Comparison of ENCODE assay signal across 18 cellular contexts in the genomic region with DNA sequence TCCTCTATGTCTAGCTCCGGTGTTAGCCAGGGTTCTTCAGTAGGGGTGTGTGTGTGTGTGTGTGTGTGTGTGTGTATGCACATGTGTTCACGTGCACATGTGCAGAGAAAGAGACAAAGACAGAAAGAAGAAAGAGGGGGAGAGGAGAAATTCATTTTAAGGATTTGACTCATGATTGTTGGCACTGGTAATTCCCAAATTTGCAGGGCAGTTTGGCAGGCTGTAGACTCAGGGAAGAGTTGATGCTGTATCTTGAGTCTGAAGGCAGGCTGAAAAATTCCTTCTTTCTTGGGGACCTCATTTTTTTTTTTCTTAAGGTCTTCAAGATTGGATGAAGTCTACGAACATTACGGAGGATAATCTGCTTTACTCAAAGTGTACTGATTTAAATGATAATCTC.
DNase-seq lines count a peak whose midpoint lies in the region; ATAC-seq, FAIRE-seq and TF ChIP-seq lines count a peak whose summit lies in the region.
"Had no signal": no experiment of that assay in that cellular context is flagged by ENCODE, and none has a peak within 500 bp of the region (broad histone marks: within the 10 kb centered on the region; RNA-seq: fewer than 3 reads in every experiment).

No MANE protein-coding gene starts in this region.

- no peak overlapping the region for H3K4me2 ChIP-seq in HepG2 (ENCODE audit: low read depth, low read length)
- H3K4me2 ChIP-seq: BLaER1 treated with 17β-estradiol and CSF1 and Interleukin-3, amounts not matched to agents 10 nM and 100 nM had no signal

- H3K4me1 ChIP-seq in HepG2 (ENCODE audit: insufficient read depth, low read length) = no peaks in the 10 kb centered on the region
- H3K4me1 ChIP-seq in right lobe of liver = no peaks in the 10 kb centered on the region
- H3K4me1 ChIP-seq in kidney (ENCODE audit: control insufficient read depth in 1 of 2, insufficient read depth in 1 of 2, low read depth in 1 of 2, low read length in 2 of 2) = no peaks in the 10 kb centered on the region
- H3K4me1 ChIP-seq: HAP-1 had no signal

- CTCF ChIA-PET in HepG2 (lab: Yijun Ruan, JAX; ENCODE audit: low intra/inter-chr PET ratio, low total read pairs) = no interaction called here

- in situ Hi-C loops in HepG2 (cut with HindIII; ENCODE audit: extremely low pct_ligation_motif_present, low pct_unique_long_range_greater_than_20kb) = no loop called here

- TF ChIP-seq EP300 in HepG2 (IDR thresholded peaks at IDR 0.05; ENCODE audit: low read depth in 2 of 2, low read length in 2 of 2) = no peak
- TF ChIP-seq EP300 in HepG2 (CRISPR knock-in tag; IDR thresholded peaks at IDR 0.05; ENCODE audit: borderline replicate concordance) = no peak

- intact Hi-C loops in HepG2 (cut with micrococcal nuclease; ENCODE audit: unreplicated experiment) = no loop called here
- intact Hi-C loops in right lobe of liver (cut with DNase I) = no loop called here
- intact Hi-C loops in kidney (cut with DNase I) = no loop called here

- H3K36me3 ChIP-seq in HepG2 (replicated peaks in 1 of 2; ENCODE audit: control insufficient read depth in 1 of 2, insufficient read depth in 2 of 2, low read length in 2 of 2) (no peaks in the 10 kb centered on the region), right lobe of liver (no peaks in the 10 kb centered on the region), kidney (ENCODE audit: control insufficient read depth in 1 of 2, insufficient read depth in 2 of 2, low read length in 2 of 2) (no peaks in the 10 kb centered on the region)
- H3K36me3 ChIP-seq: BLaER1 treated with 17β-estradiol and CSF1 and Interleukin-3, amounts not matched to agents 10 nM and 100 nM; HAP-1 had no signal

- H3K9ac ChIP-seq in HepG2 (ENCODE audit: insufficient read depth, low read depth, low read length) = no peak overlapping the region
- H3K9ac ChIP-seq in kidney (ENCODE audit: low read length in 2 of 2) = no peak overlapping the region
- H3K9ac ChIP-seq: BLaER1 treated with 17β-estradiol and CSF1 and Interleukin-3, amounts not matched to agents 10 nM and 100 nM had no signal

- TF ChIP-seq RAD21 in HepG2 (CRISPR knock-in tag; IDR thresholded peaks at IDR 0.05) = no peak

- H3K27ac ChIP-seq in HepG2 (ENCODE audit: extremely low read length, insufficient read depth, low read length) = no peak overlapping the region
- no peak overlapping the region for H3K27ac ChIP-seq in right lobe of liver
- no peak overlapping the region for H3K27ac ChIP-seq in kidney (ENCODE audit: low read depth in 2 of 2, low read length in 2 of 2)
- H3K27ac ChIP-seq: 22Rv1; BLaER1 treated with 17β-estradiol and CSF1 and Interleukin-3, amounts not matched to agents 10 nM and 100 nM; HL-60 had no signal

- ATAC-seq in HepG2 (no peak), right lobe of liver (no peak), omental fat pad (ENCODE audit: low FRiP score) (peak; percentile 30), HG03108 (IDR thresholded peaks at IDR 0.05; ENCODE audit: unreplicated experiment) (no peak)
- ATAC-seq: K562 had no signal

- no peak overlapping the region for H3K4me3 ChIP-seq in HepG2 (replicated peaks in 1 of 3; ENCODE audit: insufficient read depth in 1 of 3, low read depth in 2 of 3, low read length in 3 of 3)
- no peak overlapping the region for H3K4me3 ChIP-seq in right lobe of liver
- no peak overlapping the region for H3K4me3 ChIP-seq in kidney (ENCODE audit: low read length in 2 of 2)
- H3K4me3 ChIP-seq: BLaER1 treated with 17β-estradiol and CSF1 and Interleukin-3, amounts not matched to agents 10 nM and 100 nM; HAP-1; K562 had no signal

- H3K27me3 ChIP-seq in HepG2 (ENCODE audit: control insufficient read depth in 1 of 2, insufficient read depth in 2 of 2, low read length in 2 of 2) (peaks cover 0 to 8% of the 10 kb centered on the region in 2 experiments; a peak in 1 of 5 replicates), right lobe of liver (no peaks in the 10 kb centered on the region)
- H3K27me3 ChIP-seq: BLaER1 treated with 17β-estradiol and CSF1 and Interleukin-3, amounts not matched to agents 10 nM and 100 nM had no signal

- WGBS in HepG2 (ENCODE audit: low lambda C conversion rate) = 26% methylated on average over 4 of the region's 4 CpGs
- 56% methylated on average over 4 of the region's 4 CpGs for WGBS in right lobe of liver (ENCODE audit: insufficient coverage, low coverage, low lambda C conversion rate, missing lambda C conversion rate)

- FAIRE-seq in HepG2 (lab: Jason Lieb, UNC) = no peak
- FAIRE-seq in kidney (lab: Jason Lieb, UNC) = no peak
- FAIRE-seq: GM18507, K562 had no signal

- H4K20me1 ChIP-seq in HepG2 (ENCODE audit: insufficient read depth, low read length) = no peaks in the 10 kb centered on the region
- H4K20me1 ChIP-seq: BLaER1 treated with 17β-estradiol and CSF1 and Interleukin-3, amounts not matched to agents 10 nM and 100 nM had no signal

- DNase-seq in HepG2 (ENCODE audit: low spot score) (no peak), right lobe of liver (no peak), inferior parietal cortex (ENCODE audit: extremely low spot score) (peak; percentile 4), omental fat pad (ENCODE audit: low spot score) (no peak), hypothalamus (lab: John Stamatoyannopoulos, UW) (no peak), kidney (no peak)
- DNase-seq: AML-193; CD4-positive, CD25-positive, alpha-beta regulatory T cell; DMS 273 treated with DMSO at 0.1 percent for 48 hours; GOT3; HFFc6 had no signal

- TF ChIP-seq CTCF in HepG2 (CRISPR knock-in tag; IDR thresholded peaks at IDR 0.05) (no peak), right lobe of liver (IDR thresholded peaks at IDR 0.05) (no peak), omental fat pad (IDR thresholded peaks at IDR 0.05) (no peak), kidney (IDR thresholded peaks at IDR 0.05; ENCODE audit: borderline replicate concordance, extremely low read depth, insufficient read depth) (no peak)

- BruUV-seq in HepG2 (replicated peaks; lab: Mats Ljungman, UMichigan) = no TSS peak

- TF ChIP-seq POLR2A in HepG2 (IDR thresholded peaks at IDR 0.05; ENCODE audit: insufficient read depth in 1 of 2, low read depth in 2 of 2, low read length in 2 of 2) (no peak), right lobe of liver (IDR thresholded peaks at IDR 0.05) (no peak)

- no peak overlapping the region for H2AFZ ChIP-seq in HepG2 (ENCODE audit: low read length)

- H3K9me3 ChIP-seq in HepG2 (ENCODE audit: low read length) (no peaks in the 10 kb centered on the region), right lobe of liver (no peaks in the 10 kb centered on the region), kidney (ENCODE audit: control insufficient read depth in 1 of 2, low read length in 2 of 2) (no peaks in the 10 kb centered on the region)
- H3K9me3 ChIP-seq: HAP-1 had no signal

- POLR2A ChIA-PET in HepG2 (lab: Yijun Ruan, JAX) = no interaction called here

- no peaks in the 10 kb centered on the region for H3K79me2 ChIP-seq in HepG2 (ENCODE audit: insufficient read depth, low read length)

TF ChIP-seq in HepG2, 621 proteins besides CTCF, POLR2A, EP300 and RAD21:
- no peak for TF ChIP-seq JARID2 (CRISPR knock-in tag; IDR thresholded peaks at IDR 0.05; ENCODE audit: insufficient replicate concordance)
- TF ChIP-seq, protein P1, sequence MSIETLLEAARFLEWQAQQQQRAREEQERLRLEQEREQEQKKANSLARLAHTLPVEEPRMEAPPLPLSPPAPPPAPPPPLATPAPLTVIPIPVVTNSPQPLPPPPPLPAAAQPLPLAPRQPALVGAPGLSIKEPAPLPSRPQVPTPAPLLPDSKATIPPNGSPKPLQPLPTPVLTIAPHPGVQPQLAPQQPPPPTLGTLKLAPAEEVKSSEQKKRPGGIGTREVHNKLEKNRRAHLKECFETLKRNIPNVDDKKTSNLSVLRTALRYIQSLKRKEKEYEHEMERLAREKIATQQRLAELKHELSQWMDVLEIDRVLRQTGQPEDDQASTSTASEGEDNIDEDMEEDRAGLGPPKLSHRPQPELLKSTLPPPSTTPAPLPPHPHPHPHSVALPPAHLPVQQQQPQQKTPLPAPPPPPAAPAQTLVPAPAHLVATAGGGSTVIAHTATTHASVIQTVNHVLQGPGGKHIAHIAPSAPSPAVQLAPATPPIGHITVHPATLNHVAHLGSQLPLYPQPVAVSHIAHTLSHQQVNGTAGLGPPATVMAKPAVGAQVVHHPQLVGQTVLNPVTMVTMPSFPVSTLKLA (IDR thresholded peaks at IDR 0.05) = peak; percentile 20; the same call in 1 of the 2 replicates
